ENCODE assay signal across 20 cellular contexts in the genomic region with DNA sequence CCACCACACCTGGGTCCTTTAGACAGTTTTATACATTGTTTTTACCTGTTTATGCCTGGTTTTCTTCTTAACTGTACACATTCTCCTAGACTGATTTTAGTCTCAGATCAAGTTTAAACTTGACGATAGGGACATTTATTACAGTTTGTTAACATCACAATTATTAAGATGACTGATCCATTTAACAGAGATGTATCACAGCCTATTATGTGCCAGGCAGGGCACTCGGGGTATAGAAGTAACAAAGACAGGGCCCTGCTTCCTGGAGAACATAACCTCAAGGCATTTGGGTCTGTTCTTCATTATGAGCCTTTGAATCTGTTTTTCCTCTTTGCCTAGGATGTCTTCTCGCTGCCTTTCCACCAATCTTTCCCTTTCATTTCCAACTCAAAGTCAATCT.
"Had no signal": no experiment of that assay in that cellular context is flagged by ENCODE, and none has a peak within 500 bp of the region (broad histone marks: within the 10 kb centered on the region; RNA-seq: fewer than 3 reads in every experiment).

No MANE protein-coding gene starts in this region.

- H3K36me3 Mint-ChIP-seq: WTC11 had no signal

- H2AFZ ChIP-seq: parathyroid adenoma had no signal

- H3K4me3 Mint-ChIP-seq: activated CD4-positive, alpha-beta memory T cell treated with anti-CD3 and anti-CD28 coated beads, Interleukin-2, amount 10 ng/mL, durations not matched to agents 7 days and 5 days; activated naive CD8-positive, alpha-beta T cell treated with anti-CD3 and anti-CD28 coated beads, Interleukin-2, amount 10 ng/mL, durations not matched to agents 7 days and 5 days; brain; nephron; stimulated activated naive B cell treated with anti-CD40 and anti-IgM and Interleukin-4, amounts not matched to agents 10 μg/mL and 1 μg/mL and 100 μg/mL, for 72 hours; WTC11 had no signal

- H3K9ac ChIP-seq: parathyroid adenoma had no signal

- H3K4me1 Mint-ChIP-seq: brain, nephron, WTC11 had no signal

- DNase-seq: activated CD4-positive, alpha-beta memory T cell treated with anti-CD3 and anti-CD28 coated beads, Interleukin-2, amount 10 ng/mL, durations not matched to agents 7 days and 5 days; activated CD4-positive, alpha-beta T cell treated with anti-CD3 and anti-CD28 coated beads for 48 hours; activated gamma-delta T cell; activated naive CD8-positive, alpha-beta T cell treated with anti-CD3 and anti-CD28 coated beads, Interleukin-2, amount 10 ng/mL, durations not matched to agents 7 days and 5 days; activated T-cell treated with anti-CD3 and anti-CD28 coated beads, Interleukin-2, amount 50 U/mL, for 48 hours; anterior cingulate cortex; central memory CD4-positive, alpha-beta T cell; colonic mucosa; left lung; mammary epithelial cell; stimulated activated CD4-positive, alpha-beta T cell treated with anti-CD3 and anti-CD28 coated beads, Interleukin-4, amount 100 ng/mL, for 1 hour; stimulated activated naive B cell treated with anti-CD40 and anti-IgM and Interleukin-4, amounts not matched to agents 10 μg/mL and 1 μg/mL and 100 μg/mL, for 72 hours had no signal

- H3K36me3 ChIP-seq: colonic mucosa had no signal

- H3K27me3 Mint-ChIP-seq: activated CD4-positive, alpha-beta memory T cell treated with anti-CD3 and anti-CD28 coated beads, Interleukin-2, amount 10 ng/mL, durations not matched to agents 7 days and 5 days; activated naive CD8-positive, alpha-beta T cell treated with anti-CD3 and anti-CD28 coated beads, Interleukin-2, amount 10 ng/mL, durations not matched to agents 7 days and 5 days; brain; stimulated activated naive B cell treated with anti-CD40 and anti-IgM and Interleukin-4, amounts not matched to agents 10 μg/mL and 1 μg/mL and 100 μg/mL, for 72 hours had no signal

- H3K9me3 ChIP-seq: colonic mucosa, left lung, SJSA1 had no signal

- FAIRE-seq: frontal cortex had no signal

- H3K4me1 ChIP-seq: colonic mucosa, left lung, parathyroid adenoma, SJSA1 had no signal

- ATAC-seq: left lung; sciatic nerve; stimulated activated naive B cell treated with anti-CD40 and anti-IgM and Interleukin-4, amounts not matched to agents 10 μg/mL and 1 μg/mL and 100 μg/mL, for 72 hours; WTC11 had no signal

- H3K4me2 ChIP-seq: smooth muscle cell had no signal

- H3K27ac Mint-ChIP-seq: activated CD4-positive, alpha-beta memory T cell treated with anti-CD3 and anti-CD28 coated beads, Interleukin-2, amount 10 ng/mL, durations not matched to agents 7 days and 5 days; brain; nephron; stimulated activated naive B cell treated with anti-CD40 and anti-IgM and Interleukin-4, amounts not matched to agents 10 μg/mL and 1 μg/mL and 100 μg/mL, for 72 hours; WTC11 had no signal

- H3K79me2 ChIP-seq: parathyroid adenoma had no signal

- H3K27me3 ChIP-seq: colonic mucosa, left lung, SJSA1 had no signal

- H3K27ac ChIP-seq: colonic mucosa, left lung, parathyroid adenoma, SJSA1 had no signal

- H3K4me3 ChIP-seq: colonic mucosa, left lung, SJSA1, smooth muscle cell had no signal
